Comparison of ENCODE assay signal across 9 cellular contexts in genomic region chr3:152300029-152300764, GRCh38. TPM values are rescaled to one million over a fixed set of nuclear protein-coding genes. Genes with fewer than 3 reads are reported as not detected.
DNase-seq lines count a peak whose midpoint lies in the region; ATAC-seq, FAIRE-seq and TF ChIP-seq lines count a peak whose summit lies in the region.
"Had no signal": no experiment of that assay in that cellular context is flagged by ENCODE, and none has a peak within 500 bp of the region (broad histone marks: within the 10 kb centered on the region; RNA-seq: fewer than 3 reads in every experiment).

No MANE protein-coding gene starts in this region.

- CTCF ChIA-PET in A549 (lab: Yijun Ruan, JAX): interaction anchor here (0.6 to 1.0 kb wide), 2 partner anchors 9 to 100 kb away, joined by 3 read pairs; no protein-coding TSS in a partner anchor

- H3K27ac ChIP-seq in A549 (no peak overlapping the region), GM23248 (peak overlapping the region; percentile 94), muscle layer of duodenum (ENCODE audit: low read length) (peak overlapping the region; percentile 92), neuronal stem cell (replicated peaks; ENCODE audit: low read length) (no peak overlapping the region)

- no peaks in the 10 kb centered on the region for H3K9me3 ChIP-seq in A549
- H3K9me3 ChIP-seq in GM23248 (ENCODE audit: low read depth): no peaks in the 10 kb centered on the region
- H3K9me3 ChIP-seq in adipocyte (ENCODE audit: control insufficient read depth, low read length): no peaks in the 10 kb centered on the region
- no peaks in the 10 kb centered on the region for H3K9me3 ChIP-seq in muscle layer of duodenum (ENCODE audit: control insufficient read depth in 1 of 2, low read length in 2 of 2)
- no peaks in the 10 kb centered on the region for H3K9me3 ChIP-seq in neuronal stem cell (replicated peaks in 1 of 2; ENCODE audit: control insufficient read depth in 2 of 2, insufficient read depth in 1 of 2, low read depth in 1 of 2, low read length in 2 of 2)

- H3K9me2 ChIP-seq in GM23248 (ENCODE audit: insufficient read depth): no peaks in the 10 kb centered on the region

- no peak for FAIRE-seq in A549 (lab: Jason Lieb, UNC)

- no peaks in the 10 kb centered on the region for H4K20me1 ChIP-seq in GM23248 (ENCODE audit: insufficient read depth)

- H3K27me3 ChIP-seq in GM23248 (replicated peaks; ENCODE audit: insufficient read depth): no peaks in the 10 kb centered on the region
- H3K27me3 ChIP-seq in adipocyte (replicated peaks; ENCODE audit: control insufficient read depth, insufficient read depth, low read length): no peaks in the 10 kb centered on the region
- H3K27me3 ChIP-seq in muscle layer of duodenum (ENCODE audit: low read depth, low read length): no peaks in the 10 kb centered on the region
- H3K27me3 ChIP-seq in neuronal stem cell (ENCODE audit: control insufficient read depth in 3 of 3, insufficient read depth in 3 of 3, low read depth in 1 of 3, low read length in 3 of 3): no peaks in the 10 kb centered on the region

- POLR2A ChIA-PET in A549 (lab: Yijun Ruan, JAX): interaction anchor here (1.0 kb wide), 1 partner anchor 31 kb away, joined by 3 read pairs; the partner anchor contains the start of gene MBNL1

- H4K8ac ChIP-seq in neuronal stem cell (ENCODE audit: low read depth, low read length): no peak overlapping the region

- in situ Hi-C loops in GM23248 (cut with MboI): no loop called here

- no peak overlapping the region for H2BK15ac ChIP-seq in neuronal stem cell (ENCODE audit: low read length)

- H3K4me1 ChIP-seq in A549 (peaks cover 94% of the 10 kb centered on the region), GM23248 (ENCODE audit: insufficient read depth) (peaks cover 73% of the 10 kb centered on the region), adipocyte (ENCODE audit: control insufficient read depth, insufficient read depth, low read length) (peaks cover 61% of the 10 kb centered on the region), muscle layer of duodenum (ENCODE audit: control insufficient read depth in 1 of 2, insufficient read depth in 2 of 2, low read length in 2 of 2) (peaks cover 12 to 74% of the 10 kb centered on the region in 2 donors), neuronal stem cell (ENCODE audit: control insufficient read depth in 2 of 2, insufficient read depth in 1 of 2, low read depth in 1 of 2, low read length in 2 of 2) (peaks cover 7 to 15% of the 10 kb centered on the region in 2 donors)

- TF ChIP-seq EP300 in A549 (IDR thresholded peaks at IDR 0.05): no peak

- H2AFZ ChIP-seq in GM23248 (no peak overlapping the region), neuronal stem cell (ENCODE audit: low read length) (no peak overlapping the region)
- H2AFZ ChIP-seq: PC-9 had no signal

- no peak overlapping the region for H3K23ac ChIP-seq in neuronal stem cell (ENCODE audit: low read depth, low read length, poor library complexity)

- H2BK5ac ChIP-seq in neuronal stem cell (ENCODE audit: low read length): no peak overlapping the region

- no peak overlapping the region for H4K91ac ChIP-seq in neuronal stem cell (ENCODE audit: low read depth, low read length, poor library complexity)

- no peak overlapping the region for H3K14ac ChIP-seq in neuronal stem cell (ENCODE audit: low read length)

- 89% methylated on average over 8 of the region's 8 CpGs for WGBS in A549 (ENCODE audit: missing lambda C conversion rate)
- 26 to 27% methylated on average over 8 of the region's 8 CpGs for WGBS in GM23248 (ENCODE audit: low coverage in 1 of 2, low lambda C conversion rate in 2 of 2, missing lambda C conversion rate in 2 of 2), 2 experiments
- no CpG with 5 or more reads among the region's 8 CpGs for WGBS in neuronal stem cell (ENCODE audit: extremely low coverage in 2 of 2, insufficient read length in 2 of 2, insufficient replicate concordance in 1 of 2), 2 donors

- peaks cover 2% of the 10 kb centered on the region for H3K79me1 ChIP-seq in neuronal stem cell (ENCODE audit: low read depth, low read length)

- no peak overlapping the region for H2AK5ac ChIP-seq in neuronal stem cell (ENCODE audit: low read depth, low read length)

- peak overlapping the region; percentile 78 for H3K9ac ChIP-seq in GM23248
- peak overlapping the region; percentile 77 for H3K9ac ChIP-seq in adipocyte (ENCODE audit: low read length)
- H3K9ac ChIP-seq in neuronal stem cell (ENCODE audit: low read depth, low read length, poor library complexity): no peak overlapping the region

- no peak for DNase-seq in A549 (ENCODE audit: low read depth in 1 of 2, low spot score in 1 of 2)
- DNase-seq in GM23248: peak; percentile 60
- DNase-seq in adipocyte (ENCODE audit: low read depth): no peak
- no peak for DNase-seq in neuronal stem cell (ENCODE audit: low spot score)
- no peak for DNase-seq in epidermal melanocyte (ENCODE audit: insufficient read length, low spot score)
- DNase-seq: PC-9 had no signal

- peaks cover 94% of the 10 kb centered on the region for H3K79me2 ChIP-seq in GM23248 (ENCODE audit: insufficient read depth)

- no peak overlapping the region for H2BK12ac ChIP-seq in neuronal stem cell (ENCODE audit: low read length)

- no peak overlapping the region for H3K4me3 ChIP-seq in A549
- peak overlapping the region; percentile 67 for H3K4me3 ChIP-seq in GM23248
- peak overlapping the region; percentile 78 for H3K4me3 ChIP-seq in adipocyte (ENCODE audit: low read length)
- H3K4me3 ChIP-seq in muscle layer of duodenum (ENCODE audit: low read depth in 1 of 2, low read length in 2 of 2): peak overlapping the region; percentile 60 to 65
- no peak overlapping the region for H3K4me3 ChIP-seq in neuronal stem cell (ENCODE audit: low read length in 2 of 2)
- H3K4me3 ChIP-seq: PC-9 had no signal

- no peak overlapping the region for H3K4ac ChIP-seq in neuronal stem cell (ENCODE audit: low read length)

- no peak for TF ChIP-seq CTCF in A549 (IDR thresholded peaks at IDR 0.05)

- no peak overlapping the region for H3K18ac ChIP-seq in neuronal stem cell (ENCODE audit: low read length)

- peak overlapping the region; percentile 93; the same call in 2 of the 3 replicates for H3K4me2 ChIP-seq in A549
- peak overlapping the region; percentile 87 for H3K4me2 ChIP-seq in GM23248 (ENCODE audit: unreplicated experiment)
- no peak overlapping the region for H3K4me2 ChIP-seq in neuronal stem cell (ENCODE audit: insufficient read depth, low read length, poor library complexity, severe bottlenecking)
- H3K4me2 ChIP-seq: PC-9 had no signal

- ATAC-seq in A549: no peak
- no peak for ATAC-seq in HG03280 (IDR thresholded peaks at IDR 0.05; ENCODE audit: unreplicated experiment)
- no peak for ATAC-seq in activated CD4-positive, CD25-positive, alpha-beta regulatory T cell treated with anti-CD3 and anti-CD28 coated beads, Interleukin-2, amount 50 U/mL, for 24 hours

- H3K36me3 ChIP-seq in GM23248 (ENCODE audit: low read depth) (peaks cover 5% of the 10 kb centered on the region; the same call in 1 of the 2 replicates), adipocyte (ENCODE audit: control insufficient read depth, insufficient read depth, low read length, severe bottlenecking) (peaks cover 10% of the 10 kb centered on the region), muscle layer of duodenum (ENCODE audit: control insufficient read depth in 1 of 2, insufficient read depth in 2 of 2, low read length in 2 of 2) (peaks cover 4 to 31% of the 10 kb centered on the region in 2 donors), neuronal stem cell (replicated peaks in 1 of 2; ENCODE audit: control insufficient read depth in 2 of 2, insufficient read depth in 2 of 2, low read length in 2 of 2) (peaks cover 0 to 23% of the 10 kb centered on the region in 2 donors)

- no peak for TF ChIP-seq POLR2A in A549 (IDR thresholded peaks at IDR 0.05; ENCODE audit: low read length)

- H2BK120ac ChIP-seq in neuronal stem cell (ENCODE audit: low read depth, low read length): no peak overlapping the region

- TF ChIP-seq RAD21 in A549 (conservative IDR thresholded peaks at IDR 0.05 in 1 of 2, IDR thresholded peaks at IDR 0.05 in 1 of 2): no peak

- H3F3A ChIP-seq in GM23248 (ENCODE audit: insufficient read depth): peaks cover 87% of the 10 kb centered on the region

TF ChIP-seq in A549, 52 proteins besides CTCF, POLR2A, EP300 and RAD21:
- no peak for TF ChIP-seq SREBF2 (IDR thresholded peaks at IDR 0.05)
- no peak for TF ChIP-seq ZNF302 (CRISPR knock-in tag; IDR thresholded peaks at IDR 0.05)
- no peak for TF ChIP-seq HDAC2 (IDR thresholded peaks at IDR 0.05)
- TF ChIP-seq KDM5A (IDR thresholded peaks at IDR 0.05): no peak
- TF ChIP-seq HES2 (IDR thresholded peaks at IDR 0.05): no peak
- no peak for TF ChIP-seq MYC (IDR thresholded peaks at IDR 0.05; ENCODE audit: borderline replicate concordance, low read length)
- TF ChIP-seq E2F6 (IDR thresholded peaks at IDR 0.05; ENCODE audit: borderline replicate concordance, low read depth): no peak
- TF ChIP-seq PBX3 (IDR thresholded peaks at IDR 0.05): no peak

RNA-seq across cellular contexts. Expression of gene MBNL1, which starts 31.5 kb away (rescaled TPM):
- polyA plus RNA-seq in A549 (2011; rRNA removed) (92.5 and 114 TPM in 2 replicates), A549 (2017; fragmentation: RNase III; extraction: RNeasy Plus Mini Kit Qiagen cat#74134 plus additional on column Dnase treatment) (59.6 to 60.5 TPM (median 59.9 TPM) in 3 replicates), GM23248 (2016; fragmentation: Nextera tagmentation; extraction: Ambion mirVana) (81.7 and 89.5 TPM in 2 replicates)
- polyA plus RNA-seq in A549 (2012; cell fraction: cytosol; rRNA removed): 38.1 and 53.4 TPM in 2 replicates
- 23.1 and 23.7 TPM in 2 replicates for polyA plus RNA-seq in A549 (2012; cell fraction: nucleus; rRNA removed)
- 330 and 339 TPM in 2 replicates for polyA minus RNA-seq in A549 (2011; rRNA and poly(A)+ RNA removed)
- 251 and 262 TPM in 2 replicates for total RNA-seq in GM23248 (2014; rRNA removed; shearing (Covaris generic))
- 5.8 TPM for polyA plus RNA-seq in neuronal stem cell (2013, experiment 1 of 2)
- polyA plus RNA-seq in neuronal stem cell (2013, experiment 2 of 2): 6.1 TPM

Comparison
In these comparisons a context has a peak if more than half of its experiments do, and no peak if none do; other contexts are left out.
1. H3K27ac ChIP-seq: peak in GM23248 (single experiment) and muscle layer of duodenum (single experiment); none in A549 (0 of 2) and neuronal stem cell (single experiment).
2. H3K4me3 ChIP-seq: peak in GM23248 (single experiment), adipocyte (single experiment) and muscle layer of duodenum (2 of 2); none in A549 (single experiment) and neuronal stem cell (0 of 2).